In genomic region chr2:221758076-221758475, GRCh38 we compare ENCODE assay signal across 15 cellular contexts.
"Had no signal": no experiment of that assay in that cellular context is flagged by ENCODE, and none has a peak within 500 bp of the region (broad histone marks: within the 10 kb centered on the region; RNA-seq: fewer than 3 reads in every experiment).

No MANE protein-coding gene starts in this region.

- H3K36me3 ChIP-seq: breast epithelium, upper lobe of left lung, WERI-Rb-1 had no signal

- ATAC-seq: left ventricle myocardium superior; psoas muscle; sciatic nerve; stimulated activated naive CD8-positive, alpha-beta T cell treated with anti-CD3 and anti-CD28 coated beads, Interleukin-15, Interleukin-2, amounts not matched to agents 100 U/mL and 50 U/mL, for 24 hours had no signal

- H3K9me3 ChIP-seq: breast epithelium, psoas muscle, upper lobe of left lung had no signal

- H3K27me3 ChIP-seq: breast epithelium, dorsolateral prefrontal cortex, upper lobe of left lung had no signal

- DNase-seq: activated CD4-positive, alpha-beta T cell treated with anti-CD3 and anti-CD28 coated beads for 48 hours; activated naive CD4-positive, alpha-beta T cell; aorta; dorsolateral prefrontal cortex; hippocampal formation; left ventricle myocardium superior; mesenchymal stem cell; nephron progenitor cell; psoas muscle; stimulated activated CD4-positive, alpha-beta T cell treated with anti-CD3 and anti-CD28 coated beads, Interleukin-12 subunit alpha, Interleukin-12 subunit beta, amount 100 ng/mL, for 4 hours; stimulated activated naive CD8-positive, alpha-beta T cell treated with anti-CD3 and anti-CD28 coated beads, Interleukin-15, Interleukin-2, amounts not matched to agents 100 U/mL and 50 U/mL, for 24 hours; upper lobe of left lung; WERI-Rb-1 had no signal

- H3K27ac ChIP-seq: breast epithelium, psoas muscle, upper lobe of left lung, WERI-Rb-1 had no signal

- H3K4me3 ChIP-seq: breast epithelium, dorsolateral prefrontal cortex, psoas muscle, upper lobe of left lung had no signal

- H3K4me1 ChIP-seq: breast epithelium, psoas muscle, upper lobe of left lung had no signal
